Comparison of ENCODE assay signal across 8 cellular contexts in the genomic region with DNA sequence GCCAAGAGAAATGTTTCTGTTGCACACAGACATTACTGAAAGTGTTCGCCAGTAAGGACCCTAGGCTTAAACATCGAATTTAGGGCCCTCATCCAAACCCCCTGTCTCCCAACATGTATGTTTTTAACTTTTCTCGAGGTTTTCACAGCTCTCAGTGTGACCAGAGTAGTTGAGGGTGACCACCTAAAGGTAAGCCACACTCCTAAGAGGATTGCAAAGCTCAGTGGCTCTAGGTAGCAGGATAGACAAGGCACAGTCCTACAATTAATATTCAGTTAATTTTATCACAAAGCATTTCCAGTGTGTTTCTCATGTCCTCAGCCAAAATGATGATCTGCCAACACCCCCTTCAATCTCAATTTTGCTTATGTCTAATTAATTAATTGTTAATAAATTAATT. TPM values are rescaled to one million over a fixed set of nuclear protein-coding genes. Genes with fewer than 3 reads are reported as not detected.
DNase-seq lines count a peak whose midpoint lies in the region; ATAC-seq and TF ChIP-seq lines count a peak whose summit lies in the region.

No MANE protein-coding gene starts in this region.

- H3K4me3 ChIP-seq in AG04450 (ENCODE audit: low read depth, low read length) (peak overlapping the region; percentile 87), HL-60 (replicated peaks; ENCODE audit: insufficient read depth, low read length) (peak overlapping the region; percentile 92), cardiac fibroblast (replicated peaks in 1 of 2; ENCODE audit: low read depth in 2 of 2, low read length in 2 of 2) (peak overlapping the region; percentile 67 to 90), mucosa of stomach (ENCODE audit: low read length) (peak overlapping the region; percentile 68)

- peak overlapping the region; percentile 70 for H3K27ac ChIP-seq in AG04450 (ENCODE audit: low read depth, low read length)
- H3K27ac ChIP-seq in HL-60 (replicated peaks), result no peak overlapping the region; the same call in 1 of the 2 replicates

- no peak for ATAC-seq in GM19455 (IDR thresholded peaks at IDR 0.05; ENCODE audit: unreplicated experiment)

- DNase-seq in AG04450 (ENCODE audit: low read depth, low spot score), result no peak
- no peak for DNase-seq in HL-60 (ENCODE audit: low read depth in 1 of 2, low spot score in 1 of 2)
- no peak for DNase-seq in cardiac fibroblast (ENCODE audit: low read depth in 2 of 2)
- no peak for DNase-seq in SKM-1 (lab: John Stamatoyannopoulos, UW; ENCODE audit: unreplicated experiment)
- DNase-seq in amygdala (lab: John Stamatoyannopoulos, UW), result no peak
- DNase-seq in GM03348 (ENCODE audit: low spot score), result no peak

- no peaks in the 10 kb centered on the region for H3K36me3 ChIP-seq in mucosa of stomach (ENCODE audit: control insufficient read depth, insufficient read depth, low read length)

- H3K9me3 ChIP-seq in AG04450 (ENCODE audit: control insufficient read depth, insufficient read depth, low read length), result no peaks in the 10 kb centered on the region; the same call in 1 of the 2 replicates
- no peaks in the 10 kb centered on the region for H3K9me3 ChIP-seq in mucosa of stomach (ENCODE audit: control insufficient read depth, low read length)

- H3K4me1 ChIP-seq in mucosa of stomach (ENCODE audit: control insufficient read depth, insufficient read depth, low read length), result peaks cover 19% of the 10 kb centered on the region

- H3K9ac ChIP-seq in mucosa of stomach (ENCODE audit: low read length), result peak overlapping the region; percentile 64

- CTCF ChIA-PET in AG04450 (lab: Charles Lee), result interaction anchor here (1.8 to 5.4 kb wide), 2 partner anchors 11 to 160 kb away, joined by 17 to 44 read pairs; partner anchors contain the start of gene RWDD3

- TF ChIP-seq CTCF in AG04450 (IDR thresholded peaks at IDR 0.05; ENCODE audit: low read depth, low read length), result no peak
- TF ChIP-seq CTCF in HL-60 (IDR thresholded peaks at IDR 0.05; ENCODE audit: insufficient read depth, low read length), result no peak
- TF ChIP-seq CTCF in cardiac fibroblast (IDR thresholded peaks at IDR 0.05; ENCODE audit: low read depth, low read length), result no peak

- POLR2A ChIA-PET in AG04450 (lab: Yijun Ruan, JAX), result interaction anchor here (0.7 to 1.6 kb wide), 2 partner anchors 14 to 160 kb away, joined by 3 to 16 read pairs; partner anchors contain the start of gene RWDD3

- peaks cover 2% of the 10 kb centered on the region for H3K27me3 ChIP-seq in AG04450 (ENCODE audit: control insufficient read depth, insufficient read depth, low read length)
- peaks cover 5% of the 10 kb centered on the region for H3K27me3 ChIP-seq in HL-60 (ENCODE audit: insufficient read depth, poor library complexity, severe bottlenecking)
- no peaks in the 10 kb centered on the region for H3K27me3 ChIP-seq in mucosa of stomach (ENCODE audit: control insufficient read depth, insufficient read depth, low read length)

RNA-seq across cellular contexts. Expression of gene ALG14, which starts 0.7 kb away (rescaled TPM):
- 2.6 and 3.1 TPM in 2 replicates for polyA plus RNA-seq in AG04450 (2011; rRNA removed)
- polyA minus RNA-seq in AG04450 (2011; rRNA and poly(A)+ RNA removed), result 3.8 and 5.6 TPM in 2 replicates

RNA-seq across cellular contexts. Expression of gene TLCD4, which starts 43.7 kb away (rescaled TPM):
- polyA plus RNA-seq in AG04450 (2011; rRNA removed), result 0.51 and 0.98 TPM in 2 replicates
- 0.28 and 0.52 TPM in 2 replicates for polyA minus RNA-seq in AG04450 (2011; rRNA and poly(A)+ RNA removed)
